ENCODE assay signal across 1 cellular context in genomic region chr4:17332483-17332882, GRCh38.
TF ChIP-seq lines count a peak whose summit lies in the region.

No MANE protein-coding gene starts in this region.

TF ChIP-seq in H1, 55 proteins besides CTCF, POLR2A, EP300 and RAD21:
- TF ChIP-seq TBP (IDR thresholded peaks at IDR 0.05; ENCODE audit: low read depth, low read length) (no peak), YY1 (IDR thresholded peaks at IDR 0.05; ENCODE audit: low read depth, low read length) (no peak), TAF1 (IDR thresholded peaks at IDR 0.05; ENCODE audit: low read depth, low read length) (no peak), SP1 (IDR thresholded peaks at IDR 0.05; ENCODE audit: low read depth, low read length) (no peak), SUZ12 (IDR thresholded peaks at IDR 0.05; ENCODE audit: low read length) (no peak), FOSL1 (IDR thresholded peaks at IDR 0.05; ENCODE audit: insufficient read depth, low read depth, low read length) (no peak), BRCA1 (IDR thresholded peaks at IDR 0.05; ENCODE audit: low read depth, low read length) (no peak), KDM5A (IDR thresholded peaks at IDR 0.05; ENCODE audit: low read length) (no peak), HDAC6 (IDR thresholded peaks at IDR 0.05; ENCODE audit: low read depth, low read length) (no peak), SRF (IDR thresholded peaks at IDR 0.05; ENCODE audit: low read depth, low read length) (no peak), TAF7 (optimal IDR thresholded peaks at IDR 0.05; ENCODE audit: borderline replicate concordance, low read depth, low read length) (no peak), SP4 (IDR thresholded peaks at IDR 0.05; ENCODE audit: low read length) (no peak), HDAC2 (IDR thresholded peaks at IDR 0.05; ENCODE audit: borderline replicate concordance in 1 of 2, low read depth in 2 of 2, low read length in 2 of 2) (no peak), POLR2AphosphoS5 (IDR thresholded peaks at IDR 0.05; ENCODE audit: low read depth, low read length) (no peak), JUND (IDR thresholded peaks at IDR 0.05; ENCODE audit: low read length) (no peak), MAX (IDR thresholded peaks at IDR 0.05) (no peak), RXRA (IDR thresholded peaks at IDR 0.05; ENCODE audit: insufficient read depth, low read depth, low read length) (no peak), CBX8 (IDR thresholded peaks at IDR 0.05; ENCODE audit: borderline replicate concordance, low read depth, low read length) (no peak), NRF1 (IDR thresholded peaks at IDR 0.05; ENCODE audit: low read depth, low read length) (no peak)
